In genomic region chr10:24207781-24208611, GRCh38 we compare ENCODE assay signal across 1 cellular context.
TF ChIP-seq lines count a peak whose summit lies in the region.

No MANE protein-coding gene starts in this region.

TF ChIP-seq in HepG2, 621 proteins besides CTCF, POLR2A, EP300 and RAD21 (continued from another document and continues in another):
- TF ChIP-seq ZNF788 (CRISPR knock-in tag; IDR thresholded peaks at IDR 0.05; ENCODE audit: borderline replicate concordance) (no peak), ZFYVE20 (CRISPR knock-in tag; IDR thresholded peaks at IDR 0.05; ENCODE audit: borderline replicate concordance, low read depth) (no peak), HNRNPH1 (optimal IDR thresholded peaks at IDR 0.05; ENCODE audit: low read depth, low read length) (no peak), ZFP36L1 (CRISPR knock-in tag; IDR thresholded peaks at IDR 0.05) (no peak), ZNF556 (CRISPR knock-in tag; IDR thresholded peaks at IDR 0.05; ENCODE audit: borderline replicate concordance) (no peak), GTF2F1 (IDR thresholded peaks at IDR 0.05; ENCODE audit: low read length) (no peak), ZNF883 (CRISPR knock-in tag; IDR thresholded peaks at IDR 0.05; ENCODE audit: not compliant biosample characterization) (no peak), GABPB1 (CRISPR knock-in tag; IDR thresholded peaks at IDR 0.05) (no peak), ZFAT (CRISPR knock-in tag; conservative IDR thresholded peaks at IDR 0.05) (no peak), ZNF34 (CRISPR knock-in tag; IDR thresholded peaks at IDR 0.05; ENCODE audit: borderline replicate concordance) (no peak), ZNF17 (CRISPR knock-in tag; IDR thresholded peaks at IDR 0.05) (no peak), HES4 (CRISPR knock-in tag; IDR thresholded peaks at IDR 0.05; ENCODE audit: borderline replicate concordance) (no peak), ZSCAN9 (CRISPR knock-in tag; IDR thresholded peaks at IDR 0.05; ENCODE audit: borderline replicate concordance) (peak; percentile 37; the same call in 1 of the 2 replicates), ZNF513 (CRISPR knock-in tag; conservative IDR thresholded peaks at IDR 0.05) (no peak), ZNF737 (CRISPR knock-in tag; IDR thresholded peaks at IDR 0.05; ENCODE audit: borderline replicate concordance) (no peak), SMAD9 (CRISPR knock-in tag; IDR thresholded peaks at IDR 0.05) (no peak), CEBPG (CRISPR knock-in tag; IDR thresholded peaks at IDR 0.05) (peak; percentile 16; the same call in 1 of the 2 replicates), ISX (CRISPR knock-in tag; conservative IDR thresholded peaks at IDR 0.05) (no peak), ZNF704 (CRISPR knock-in tag; IDR thresholded peaks at IDR 0.05; ENCODE audit: borderline replicate concordance) (no peak), ZFP1 (CRISPR knock-in tag; IDR thresholded peaks at IDR 0.05) (no peak), ZNF260 (CRISPR knock-in tag; IDR thresholded peaks at IDR 0.05; ENCODE audit: borderline replicate concordance, low read depth) (no peak), MEF2D (CRISPR knock-in tag; IDR thresholded peaks at IDR 0.05) (no peak), ZNF879 (CRISPR knock-in tag; IDR thresholded peaks at IDR 0.05) (no peak), AFF4 (CRISPR knock-in tag; IDR thresholded peaks at IDR 0.05) (no peak), U2AF2 (IDR thresholded peaks at IDR 0.05; ENCODE audit: low read depth, low read length) (no peak), FOSL2 (CRISPR knock-in tag; IDR thresholded peaks at IDR 0.05) (no peak), ZNF562 (CRISPR knock-in tag; IDR thresholded peaks at IDR 0.05; ENCODE audit: borderline replicate concordance) (no peak), FOXM1 (CRISPR knock-in tag; IDR thresholded peaks at IDR 0.05) (no peak), ZNF160 (CRISPR knock-in tag; IDR thresholded peaks at IDR 0.05) (no peak), ZNF317 (CRISPR knock-in tag; IDR thresholded peaks at IDR 0.05) (no peak), TBP (CRISPR knock-in tag; IDR thresholded peaks at IDR 0.05) (no peak), ARNTL (CRISPR knock-in tag; IDR thresholded peaks at IDR 0.05) (no peak), KLF16 (CRISPR knock-in tag; IDR thresholded peaks at IDR 0.05) (no peak), RARA (CRISPR knock-in tag; IDR thresholded peaks at IDR 0.05) (peak; percentile 46), TAF1 (CRISPR knock-in tag; IDR thresholded peaks at IDR 0.05) (no peak), ZNF616 (CRISPR knock-in tag; IDR thresholded peaks at IDR 0.05; ENCODE audit: low read depth) (no peak), XRCC5 (optimal IDR thresholded peaks at IDR 0.05; ENCODE audit: low read length) (no peak), RFX3 (CRISPR knock-in tag; IDR thresholded peaks at IDR 0.05) (no peak), CCAR2 (optimal IDR thresholded peaks at IDR 0.05; ENCODE audit: low read depth, low read length) (no peak), ZNF652 (CRISPR knock-in tag; IDR thresholded peaks at IDR 0.05; ENCODE audit: borderline replicate concordance, low read depth) (no peak), CC2D1A (CRISPR knock-in tag; IDR thresholded peaks at IDR 0.05) (no peak), ZNF274 (CRISPR knock-in tag; IDR thresholded peaks at IDR 0.05) (no peak), ZFX (CRISPR knock-in tag; IDR thresholded peaks at IDR 0.05; ENCODE audit: low read depth) (no peak), TP53 (CRISPR knock-in tag; conservative IDR thresholded peaks at IDR 0.05) (no peak), ZBTB10 (CRISPR knock-in tag; IDR thresholded peaks at IDR 0.05; ENCODE audit: borderline replicate concordance) (no peak), GTF3A (CRISPR knock-in tag; conservative IDR thresholded peaks at IDR 0.05) (no peak), NFIC (IDR thresholded peaks at IDR 0.05; ENCODE audit: low read length) (peak; percentile 80), ELF1 (CRISPR knock-in tag; IDR thresholded peaks at IDR 0.05) (no peak), ZNF362 (CRISPR knock-in tag; IDR thresholded peaks at IDR 0.05; ENCODE audit: borderline replicate concordance) (peak; percentile 79), RBM39 (IDR thresholded peaks at IDR 0.05; ENCODE audit: low read depth, low read length, poor library complexity, severe bottlenecking) (no peak), ZMYM4 (CRISPR knock-in tag; IDR thresholded peaks at IDR 0.05) (no peak), ISL2 (CRISPR knock-in tag; IDR thresholded peaks at IDR 0.05) (peak; percentile 20; the same call in 1 of the 2 replicates), HOMEZ (CRISPR knock-in tag; IDR thresholded peaks at IDR 0.05; ENCODE audit: low read depth) (no peak), ZNF749 (CRISPR knock-in tag; IDR thresholded peaks at IDR 0.05; ENCODE audit: borderline replicate concordance) (no peak), HIVEP1 (CRISPR knock-in tag; IDR thresholded peaks at IDR 0.05) (no peak), ZNF639 (CRISPR knock-in tag; conservative IDR thresholded peaks at IDR 0.05) (no peak), MYNN (CRISPR knock-in tag; IDR thresholded peaks at IDR 0.05; ENCODE audit: low read depth) (no peak), ZNF776 (CRISPR knock-in tag; IDR thresholded peaks at IDR 0.05) (no peak), ZNF672 (CRISPR knock-in tag; IDR thresholded peaks at IDR 0.05) (no peak), TGIF2 (CRISPR knock-in tag; IDR thresholded peaks at IDR 0.05) (no peak), SMAD3 (CRISPR knock-in tag; IDR thresholded peaks at IDR 0.05) (0 out of 2 replicates have a peak, but pooled peaks have one; percentile 27), ZNF331 (CRISPR knock-in tag; IDR thresholded peaks at IDR 0.05) (0 out of 2 replicates have a peak, but pooled peaks have one; percentile 31), ZNF615 (CRISPR knock-in tag; IDR thresholded peaks at IDR 0.05; ENCODE audit: borderline replicate concordance) (no peak), TOPORS (CRISPR knock-in tag; IDR thresholded peaks at IDR 0.05) (no peak), RXRB (CRISPR knock-in tag; IDR thresholded peaks at IDR 0.05; ENCODE audit: borderline replicate concordance) (peak; percentile 90), SOX5 (CRISPR knock-in tag; IDR thresholded peaks at IDR 0.05; ENCODE audit: borderline replicate concordance) (peak; percentile 93), ZNF12 (CRISPR knock-in tag; IDR thresholded peaks at IDR 0.05) (peak; percentile 67), ZC3H13 (CRISPR knock-in tag; IDR thresholded peaks at IDR 0.05) (0 out of 2 replicates have a peak, but pooled peaks have one; percentile 33), RFX1 (IDR thresholded peaks at IDR 0.05) (no peak), FOXJ3 (CRISPR knock-in tag; IDR thresholded peaks at IDR 0.05; ENCODE audit: borderline replicate concordance) (peak; percentile 14; the same call in 1 of the 2 replicates), NR2C2 (CRISPR knock-in tag; IDR thresholded peaks at IDR 0.05; ENCODE audit: borderline replicate concordance) (no peak), GZF1 (CRISPR knock-in tag; IDR thresholded peaks at IDR 0.05) (no peak), RFXANK (CRISPR knock-in tag; IDR thresholded peaks at IDR 0.05) (no peak)
